ENCODE assay signal across 10 cellular contexts in genomic region chr17:39677581-39678339, GRCh38. TPM values are rescaled to one million over a fixed set of nuclear protein-coding genes. Genes with fewer than 3 reads are reported as not detected.
DNase-seq lines count a peak whose midpoint lies in the region; ATAC-seq and TF ChIP-seq lines count a peak whose summit lies in the region.
"Had no signal": no experiment of that assay in that cellular context is flagged by ENCODE, and none has a peak within 500 bp of the region (broad histone marks: within the 10 kb centered on the region; RNA-seq: fewer than 3 reads in every experiment).

No MANE protein-coding gene starts in this region.

- H3K9me3 ChIP-seq in esophagus squamous epithelium (no peaks in the 10 kb centered on the region), spleen (no peaks in the 10 kb centered on the region)
- H3K9me3 ChIP-seq: prostate gland had no signal

- no peak overlapping the region for H3K4me3 ChIP-seq in esophagus squamous epithelium
- no peak overlapping the region for H3K4me3 ChIP-seq in spleen
- H3K4me3 ChIP-seq: prostate gland had no signal

- TF ChIP-seq CTCF in esophagus squamous epithelium (IDR thresholded peaks at IDR 0.05) (no peak), spleen (IDR thresholded peaks at IDR 0.05 in 8 of 11, conservative IDR thresholded peaks at IDR 0.05 in 3 of 11) (no peak)

- H3K36me3 ChIP-seq in esophagus squamous epithelium (peaks cover 0 to 59% (median 0%) of the 10 kb centered on the region in 3 donors), spleen (peaks cover 0 to 23% (median 2%) of the 10 kb centered on the region in 6 donors)
- H3K36me3 ChIP-seq: prostate gland had no signal

- H3K27me3 ChIP-seq in esophagus squamous epithelium, result no peaks in the 10 kb centered on the region
- H3K27me3 ChIP-seq in spleen (replicated peaks in 1 of 7), result no peaks in the 10 kb centered on the region

- intact Hi-C loops in esophagus squamous epithelium (cut with DNase I), result no loop called here
- intact Hi-C loops in spleen (cut with DNase I; ENCODE audit: low total_unique reads), result no loop called here

- 61 to 71% methylated on average over 10 to 11 of the region's 11 CpGs for WGBS in esophagus squamous epithelium, 2 donors
- WGBS in spleen, 5 donors, result 67 to 72% (median 68%) methylated on average over 11 of the region's 11 CpGs

- H3K27ac ChIP-seq in esophagus squamous epithelium (peak overlapping the region in 3 of 4 donors; percentile 33 to 58 (median 53)), spleen (peak overlapping the region in 6 of 8 donors; percentile 20 to 90 (median 74))
- H3K27ac ChIP-seq: prostate gland had no signal

- ATAC-seq in HG03139 (IDR thresholded peaks at IDR 0.05; ENCODE audit: unreplicated experiment), result no peak

- peaks cover 19 to 66% (median 29%) of the 10 kb centered on the region in 3 donors for H3K4me1 ChIP-seq in esophagus squamous epithelium
- H3K4me1 ChIP-seq in spleen, result peaks cover 21 to 74% (median 62%) of the 10 kb centered on the region in 6 donors

- TF ChIP-seq POLR2A in esophagus squamous epithelium (IDR thresholded peaks at IDR 0.05) (no peak), spleen (IDR thresholded peaks at IDR 0.05) (no peak)

- DNase-seq in NCI-H510A treated with DMSO at 0.1 percent for 48 hours (lab: John Stamatoyannopoulos, UW) (peak; percentile 44), NCI-H510A (lab: John Stamatoyannopoulos, UW) (no peak), esophagus squamous epithelium (lab: John Stamatoyannopoulos, UW) (no peak), spleen (peak; percentile 68)
- DNase-seq in activated CD8-positive, alpha-beta memory T cell treated with anti-CD3 and anti-CD28 coated beads, Interleukin-2, amount 50 U/mL, for 4 hours, result no peak
- DNase-seq: activated CD4-positive, alpha-beta T cell treated with anti-CD3 and anti-CD28 coated beads, Interleukin-2, amount 50 U/mL, for 4 hours had no signal

RNA-seq across cellular contexts. Expression of gene PNMT, which starts 9.5 kb away (rescaled TPM):
- 1 to 10 TPM in 2 of 4 donors, under 1 TPM in 2; 0.26 to 8.4 (median 1.3) TPM for total RNA-seq in esophagus squamous epithelium
- total RNA-seq in spleen, result 1 to 10 TPM in 1 of 7 donors, under 1 TPM in 2, not detected in 4; 0.47 to 2.4 (median 0.51) TPM
- under 1 TPM; 0.28 to 0.93 (median 0.80) TPM for polyA plus RNA-seq in spleen
- total RNA-seq: NCI-H460 had no signal
- polyA plus RNA-seq: AG04450 had no signal

RNA-seq across cellular contexts. Expression of gene PGAP3, which starts 10.1 kb away (rescaled TPM):
- total RNA-seq in esophagus squamous epithelium, result 10 to 100 TPM; 10.7 to 34.2 (median 19.2) TPM
- total RNA-seq in spleen, result 10 to 100 TPM; 15.5 to 27.4 (median 20.7) TPM
- polyA plus RNA-seq in spleen, result 10 to 100 TPM; 11.5 to 21.3 (median 18.3) TPM

RNA-seq across cellular contexts. Expression of gene TCAP, which starts 12.6 kb away (rescaled TPM):
- total RNA-seq in esophagus squamous epithelium, result under 1 TPM; 0.11 to 0.57 (median 0.29) TPM
- total RNA-seq in spleen, result 1 to 10 TPM; 1.5 to 3.1 (median 2.2) TPM
- polyA plus RNA-seq in spleen, result 1 to 10 TPM; 1.6 to 3.2 (median 2.0) TPM

RNA-seq across cellular contexts. Expression of gene ERBB2, which starts 22.1 kb away (rescaled TPM):
- 100 to 1,000 TPM in 1 of 4 donors, 10 to 100 TPM in 3; 75.2 to 170 (median 86.5) TPM for total RNA-seq in esophagus squamous epithelium
- 10 to 100 TPM in 5 of 7 donors, 1 to 10 TPM in 2; 8.5 to 15.9 (median 13.8) TPM for total RNA-seq in spleen
- polyA plus RNA-seq in spleen, result 1 to 10 TPM; 3.4 to 6.6 (median 4.3) TPM

RNA-seq across cellular contexts. Expression of gene STARD3, which starts 40.8 kb away (rescaled TPM):
- total RNA-seq in esophagus squamous epithelium (10 to 100 TPM; 27.3 to 46.7 (median 33.4) TPM), spleen (100 to 1,000 TPM in 3 of 7 donors, 10 to 100 TPM in 4; 73.9 to 166 (median 98.7) TPM)
- 100 to 1,000 TPM in 2 of 3 donors, 10 to 100 TPM in 1; 59.5 to 119 (median 102) TPM for polyA plus RNA-seq in spleen

Comparison
In these comparisons a context has a peak if more than half of its experiments do, and no peak if none do; other contexts are left out.
1. DNase-seq: peak in NCI-H510A treated with DMSO at 0.1 percent for 48 hours (single experiment) and spleen (single experiment); none in NCI-H510A (single experiment), esophagus squamous epithelium (single experiment) and activated CD8-positive, alpha-beta memory T cell treated with anti-CD3 and anti-CD28 coated beads, Interleukin-2, amount 50 U/mL, for 4 hours (single experiment).